ENCODE assay signal across 1 cellular context in genomic region chrY:13149148-13149547, GRCh38.
TF ChIP-seq lines count a peak whose summit lies in the region.

No MANE protein-coding gene starts in this region.

TF ChIP-seq in SK-N-SH, 30 proteins besides CTCF, POLR2A, EP300 and RAD21 (continued from another document):
- TF ChIP-seq ZBTB33 (IDR thresholded peaks at IDR 0.05; ENCODE audit: borderline replicate concordance, low read depth) (no peak), MXI1 (IDR thresholded peaks at IDR 0.05; ENCODE audit: low read depth, low read length) (no peak), RXRA (IDR thresholded peaks at IDR 0.05; ENCODE audit: borderline replicate concordance, low read depth) (no peak), FOXJ3 (CRISPR knock-in tag; IDR thresholded peaks at IDR 0.05) (no peak), SIN3A (IDR thresholded peaks at IDR 0.05; ENCODE audit: borderline replicate concordance, low read depth, low read length) (no peak), GATA2 (CRISPR knock-in tag; IDR thresholded peaks at IDR 0.05) (no peak)
- TF ChIP-seq, protein P1, sequence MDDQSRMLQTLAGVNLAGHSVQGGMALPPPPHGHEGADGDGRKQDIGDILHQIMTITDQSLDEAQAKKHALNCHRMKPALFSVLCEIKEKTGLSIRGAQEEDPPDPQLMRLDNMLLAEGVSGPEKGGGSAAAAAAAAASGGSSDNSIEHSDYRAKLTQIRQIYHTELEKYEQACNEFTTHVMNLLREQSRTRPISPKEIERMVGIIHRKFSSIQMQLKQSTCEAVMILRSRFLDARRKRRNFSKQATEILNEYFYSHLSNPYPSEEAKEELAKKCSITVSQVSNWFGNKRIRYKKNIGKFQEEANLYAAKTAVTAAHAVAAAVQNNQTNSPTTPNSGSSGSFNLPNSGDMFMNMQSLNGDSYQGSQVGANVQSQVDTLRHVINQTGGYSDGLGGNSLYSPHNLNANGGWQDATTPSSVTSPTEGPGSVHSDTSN (IDR thresholded peaks at IDR 0.05) = no peak
- TF ChIP-seq, protein P2, sequence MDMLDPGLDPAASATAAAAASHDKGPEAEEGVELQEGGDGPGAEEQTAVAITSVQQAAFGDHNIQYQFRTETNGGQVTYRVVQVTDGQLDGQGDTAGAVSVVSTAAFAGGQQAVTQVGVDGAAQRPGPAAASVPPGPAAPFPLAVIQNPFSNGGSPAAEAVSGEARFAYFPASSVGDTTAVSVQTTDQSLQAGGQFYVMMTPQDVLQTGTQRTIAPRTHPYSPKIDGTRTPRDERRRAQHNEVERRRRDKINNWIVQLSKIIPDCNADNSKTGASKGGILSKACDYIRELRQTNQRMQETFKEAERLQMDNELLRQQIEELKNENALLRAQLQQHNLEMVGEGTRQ (IDR thresholded peaks at IDR 0.05; ENCODE audit: borderline replicate concordance, low read depth, low read length) = no peak
